In the genomic region with DNA sequence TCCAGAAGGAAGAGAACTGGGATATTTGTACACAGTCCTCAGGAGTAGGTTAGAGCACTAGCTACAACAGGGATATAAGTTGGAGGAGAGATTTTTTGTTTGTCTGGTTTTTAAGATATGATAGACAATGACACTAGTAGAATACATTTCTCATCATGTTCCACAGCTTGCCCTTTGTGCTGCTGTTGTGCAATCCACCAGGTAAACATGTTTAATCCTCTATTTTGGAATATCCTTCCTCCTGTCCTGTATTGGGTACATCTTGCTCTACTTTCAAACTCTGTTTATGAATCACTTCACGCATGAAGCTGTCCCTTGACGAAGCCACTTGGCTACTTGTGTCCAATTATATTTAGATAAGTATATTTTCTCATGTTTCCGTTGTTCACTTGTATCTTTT, we compare ENCODE assay signal across 24 cellular contexts.
A peak's percentile ranks its signal among the peaks of the same experiment; 100 is the strongest.
DNase-seq lines count a peak whose midpoint lies in the region; ATAC-seq, FAIRE-seq and TF ChIP-seq lines count a peak whose summit lies in the region.
"Had no signal": no experiment of that assay in that cellular context is flagged by ENCODE, and none has a peak within 500 bp of the region (broad histone marks: within the 10 kb centered on the region; RNA-seq: fewer than 3 reads in every experiment).

No MANE protein-coding gene starts in this region.

- BruUV-seq in K562 (replicated peaks; lab: Mats Ljungman, UMichigan) (no TSS peak), HepG2 (replicated peaks; lab: Mats Ljungman, UMichigan) (no TSS peak)

- H3K79me2 ChIP-seq in K562 (ENCODE audit: control insufficient read depth, insufficient read depth, low read length) (no peaks in the 10 kb centered on the region), HepG2 (ENCODE audit: insufficient read depth, low read length) (no peaks in the 10 kb centered on the region)

- H3K9me1 ChIP-seq in K562 (ENCODE audit: control insufficient read depth, insufficient read depth, low read length), result no peaks in the 10 kb centered on the region

- H3K4me2 ChIP-seq in K562 (ENCODE audit: insufficient read depth, low read length) (no peak overlapping the region), HepG2 (ENCODE audit: low read depth, low read length) (no peak overlapping the region)

- CTCF ChIA-PET in K562 (lab: Yijun Ruan, JAX; ENCODE audit: low intra/inter-chr PET ratio), result no interaction called here
- CTCF ChIA-PET in HepG2 (lab: Yijun Ruan, JAX; ENCODE audit: low intra/inter-chr PET ratio, low total read pairs), result no interaction called here

- H2AFZ ChIP-seq in K562 (ENCODE audit: low read depth, low read length) (no peak overlapping the region), HepG2 (ENCODE audit: low read length) (no peak overlapping the region)

- TF ChIP-seq POLR2A in heart left ventricle (IDR thresholded peaks at IDR 0.05) (no peak), K562 (conservative IDR thresholded peaks at IDR 0.05) (no peak), HepG2 (IDR thresholded peaks at IDR 0.05; ENCODE audit: insufficient read depth in 1 of 2, low read depth in 2 of 2, low read length in 2 of 2) (no peak), suprapubic skin (IDR thresholded peaks at IDR 0.05) (no peak), upper lobe of left lung (IDR thresholded peaks at IDR 0.05) (no peak)

- in situ Hi-C loops in K562 (cut with MboI), result no loop called here
- in situ Hi-C loops in HepG2 (cut with HindIII; ENCODE audit: extremely low pct_ligation_motif_present, low pct_unique_long_range_greater_than_20kb), result no loop called here

- H3K9ac ChIP-seq in K562 (ENCODE audit: insufficient read depth in 1 of 2, low read depth in 2 of 2, low read length in 2 of 2), result no peak overlapping the region
- no peak overlapping the region for H3K9ac ChIP-seq in HepG2 (ENCODE audit: insufficient read depth, low read depth, low read length)

- intact Hi-C loops in heart left ventricle (cut with DNase I) (loop anchor here in 5 of 10 donors (5.0 to 10.0 kb wide), 6 partner anchors 71 to 269 kb away; partner anchors contain the start of gene TENT5A (in 1 of the 5)), left cardiac atrium (cut with DNase I) (no loop called here), K562 (cut with micrococcal nuclease) (no loop called here), HepG2 (cut with micrococcal nuclease; ENCODE audit: unreplicated experiment) (no loop called here)

- no peak overlapping the region for H3K4me3 ChIP-seq in heart left ventricle
- H3K4me3 ChIP-seq in K562, result no peak overlapping the region
- no peak overlapping the region for H3K4me3 ChIP-seq in HepG2 (replicated peaks in 1 of 3; ENCODE audit: insufficient read depth in 1 of 3, low read depth in 2 of 3, low read length in 3 of 3)
- no peak overlapping the region for H3K4me3 ChIP-seq in suprapubic skin
- H3K4me3 ChIP-seq in upper lobe of left lung, result no peak overlapping the region
- H3K4me3 ChIP-seq: HAP-1, MG63, SJCRH30 had no signal

- ATAC-seq in heart left ventricle, result no peak
- ATAC-seq in left cardiac atrium, result no peak
- no peak for ATAC-seq in K562
- ATAC-seq in HepG2, result peak; percentile 60
- ATAC-seq in upper lobe of left lung (ENCODE audit: low FRiP score in 2 of 2), result no peak
- no peak for ATAC-seq in HG02885 (IDR thresholded peaks at IDR 0.05; ENCODE audit: poor library complexity, unreplicated experiment)
- ATAC-seq: CD8-positive, alpha-beta T cell; PC-3 had no signal

- no peak for TF ChIP-seq EP300 in K562 (IDR thresholded peaks at IDR 0.05; ENCODE audit: low read length)
- TF ChIP-seq EP300 in HepG2 (IDR thresholded peaks at IDR 0.05; ENCODE audit: low read depth in 2 of 2, low read length in 2 of 2), result peak in 1 of 2 experiments; percentile 27; a peak in 1 of 4 replicates
- TF ChIP-seq EP300 in HepG2 (CRISPR knock-in tag; IDR thresholded peaks at IDR 0.05; ENCODE audit: borderline replicate concordance), result no peak
- no peak for TF ChIP-seq EP300 in suprapubic skin (IDR thresholded peaks at IDR 0.05)
- TF ChIP-seq EP300 in upper lobe of left lung (IDR thresholded peaks at IDR 0.05), result no peak

- DNase-seq in heart left ventricle (no peak), left cardiac atrium (no peak), K562 (ENCODE audit: extremely low read depth in 1 of 4, low spot score in 3 of 4) (no peak), HepG2 (ENCODE audit: low spot score) (peak; percentile 55), suprapubic skin (ENCODE audit: low spot score in 2 of 2) (no peak), upper lobe of left lung (no peak)
- no peak for DNase-seq in effector CD8-positive, alpha-beta T cell (lab: John Stamatoyannopoulos, UW)
- DNase-seq: Caco-2; CD8-positive, alpha-beta T cell; GOT3; HFFc6; KBM-7; MG63; NCI-H2029; NCI-H446; NCI-H524 treated with DMSO at 0.1 percent for 48 hours; NCI-H774; PC-3; SJCRH30 had no signal

- POLR2A ChIA-PET in K562 (lab: Yijun Ruan, JAX), result no interaction called here
- POLR2A ChIA-PET in HepG2 (lab: Yijun Ruan, JAX), result no interaction called here

- TF ChIP-seq RAD21 in K562 (CRISPR knock-in tag; conservative IDR thresholded peaks at IDR 0.05 in 1 of 2, IDR thresholded peaks at IDR 0.05 in 1 of 2) (no peak), HepG2 (CRISPR knock-in tag; IDR thresholded peaks at IDR 0.05) (no peak)

- H3K36me3 ChIP-seq in heart left ventricle (no peaks in the 10 kb centered on the region), K562 (ENCODE audit: control insufficient read depth, insufficient read depth, low read length) (no peaks in the 10 kb centered on the region), HepG2 (replicated peaks in 1 of 2; ENCODE audit: control insufficient read depth in 1 of 2, insufficient read depth in 2 of 2, low read length in 2 of 2) (no peaks in the 10 kb centered on the region), suprapubic skin (no peaks in the 10 kb centered on the region), upper lobe of left lung (no peaks in the 10 kb centered on the region)
- H3K36me3 ChIP-seq: HAP-1, MG63, SJCRH30 had no signal

- H3K9me3 ChIP-seq in heart left ventricle (peaks cover 0 to 15% (median 0%) of the 10 kb centered on the region in 12 donors), K562 (replicated peaks; ENCODE audit: control insufficient read depth, insufficient read depth, low read depth, low read length) (no peaks in the 10 kb centered on the region), HepG2 (ENCODE audit: low read length) (no peaks in the 10 kb centered on the region), suprapubic skin (no peaks in the 10 kb centered on the region), upper lobe of left lung (peaks cover 0 to 5% (median 0%) of the 10 kb centered on the region in 4 donors)
- H3K9me3 ChIP-seq: Caco-2, HAP-1, SJCRH30 had no signal

- peak overlapping the region in 7 of 12 donors; percentile 24 to 67 (median 48) for H3K27ac ChIP-seq in heart left ventricle
- no peak overlapping the region for H3K27ac ChIP-seq in K562 (ENCODE audit: extremely low read depth, low read depth, low read length)
- no peak overlapping the region for H3K27ac ChIP-seq in HepG2 (ENCODE audit: extremely low read length, insufficient read depth, low read length)
- H3K27ac ChIP-seq in suprapubic skin, result peak overlapping the region; percentile 79
- H3K27ac ChIP-seq in upper lobe of left lung, result no peak overlapping the region
- H3K27ac ChIP-seq: 22Rv1, C4-2B, SJCRH30 had no signal

- TF ChIP-seq CTCF in heart left ventricle (IDR thresholded peaks at IDR 0.05), result no peak
- TF ChIP-seq CTCF in K562 (IDR thresholded peaks at IDR 0.05 in 2 of 3, conservative IDR thresholded peaks at IDR 0.05 in 1 of 3; ENCODE audit: insufficient read depth in 2 of 3, low read depth in 1 of 3, low read length in 3 of 3), result no peak
- TF ChIP-seq CTCF in HepG2 (CRISPR knock-in tag; IDR thresholded peaks at IDR 0.05), result no peak
- TF ChIP-seq CTCF in suprapubic skin (IDR thresholded peaks at IDR 0.05), result no peak
- no peak for TF ChIP-seq CTCF in upper lobe of left lung (IDR thresholded peaks at IDR 0.05)

- 72 to 81% (median 79%) methylated on average over 3 of the region's 3 CpGs for WGBS in heart left ventricle, 4 donors
- WGBS in K562 (ENCODE audit: insufficient coverage, low coverage, missing lambda C conversion rate), result 3% methylated on average over 3 of the region's 3 CpGs
- 62% methylated on average over 3 of the region's 3 CpGs for WGBS in HepG2 (ENCODE audit: low lambda C conversion rate)
- 64% methylated on average over 3 of the region's 3 CpGs for WGBS in suprapubic skin
- WGBS in upper lobe of left lung, 2 donors, result 89 to 92% methylated on average over 3 of the region's 3 CpGs

- no peaks in the 10 kb centered on the region for H3K27me3 ChIP-seq in heart left ventricle
- no peaks in the 10 kb centered on the region for H3K27me3 ChIP-seq in K562 (ENCODE audit: control insufficient read depth in 2 of 2, insufficient read depth in 2 of 2, low read length in 2 of 2)
- H3K27me3 ChIP-seq in HepG2 (ENCODE audit: control insufficient read depth in 1 of 2, insufficient read depth in 2 of 2, low read length in 2 of 2), result no peaks in the 10 kb centered on the region
- no peaks in the 10 kb centered on the region for H3K27me3 ChIP-seq in suprapubic skin
- no peaks in the 10 kb centered on the region for H3K27me3 ChIP-seq in upper lobe of left lung
- H3K27me3 ChIP-seq: MG63, SJCRH30 had no signal

- FAIRE-seq in K562 (lab: Jason Lieb, UNC) (no peak), HepG2 (lab: Jason Lieb, UNC) (no peak)
- FAIRE-seq: G401.6 had no signal

- no peaks in the 10 kb centered on the region for H4K20me1 ChIP-seq in K562 (replicated peaks; ENCODE audit: control insufficient read depth, insufficient read depth, low read length)
- no peaks in the 10 kb centered on the region for H4K20me1 ChIP-seq in HepG2 (ENCODE audit: insufficient read depth, low read length)

- H3K4me1 ChIP-seq in heart left ventricle (peaks cover 0 to 45% (median 7%) of the 10 kb centered on the region in 12 donors), K562 (replicated peaks in 1 of 2; ENCODE audit: control insufficient read depth in 2 of 2, insufficient read depth in 2 of 2, low read length in 2 of 2) (no peaks in the 10 kb centered on the region), HepG2 (ENCODE audit: insufficient read depth, low read length) (peaks cover 27% of the 10 kb centered on the region), suprapubic skin (peaks cover 31% of the 10 kb centered on the region), upper lobe of left lung (peaks cover 0 to 11% (median 6%) of the 10 kb centered on the region in 4 donors)
- H3K4me1 ChIP-seq: HAP-1, SJCRH30 had no signal

TF ChIP-seq in K562, 482 proteins besides CTCF, POLR2A, EP300 and RAD21:
- TF ChIP-seq CEBPB (tag; IDR thresholded peaks at IDR 0.05), result 0 out of 2 replicates have a peak, but pooled peaks have one; percentile 20
- TF ChIP-seq NR3C1 (CRISPR knock-in tag; IDR thresholded peaks at IDR 0.05), result no peak

TF ChIP-seq in HepG2, 621 proteins besides CTCF, POLR2A, EP300 and RAD21 (continues in another document):
- TF ChIP-seq BORCS8-MEF2B (CRISPR knock-in tag; IDR thresholded peaks at IDR 0.05), result no peak
- no peak for TF ChIP-seq CENPX (CRISPR knock-in tag; IDR thresholded peaks at IDR 0.05)

Comparison
In these comparisons a context has a peak if more than half of its experiments do, and no peak if none do; other contexts are left out.
1. H3K27ac ChIP-seq: peak in heart left ventricle (7 of 12) and suprapubic skin (single experiment); none in K562 (single experiment), HepG2 (single experiment) and upper lobe of left lung (0 of 4).